Comparison of ENCODE assay signal across 1 cellular context in genomic region chr19:29677001-29677781, GRCh38.
TF ChIP-seq lines count a peak whose summit lies in the region.

No MANE protein-coding gene starts in this region.

TF ChIP-seq in liver, 16 proteins besides CTCF, POLR2A, EP300 and RAD21 (continued from another document):
- TF ChIP-seq, protein P1, sequence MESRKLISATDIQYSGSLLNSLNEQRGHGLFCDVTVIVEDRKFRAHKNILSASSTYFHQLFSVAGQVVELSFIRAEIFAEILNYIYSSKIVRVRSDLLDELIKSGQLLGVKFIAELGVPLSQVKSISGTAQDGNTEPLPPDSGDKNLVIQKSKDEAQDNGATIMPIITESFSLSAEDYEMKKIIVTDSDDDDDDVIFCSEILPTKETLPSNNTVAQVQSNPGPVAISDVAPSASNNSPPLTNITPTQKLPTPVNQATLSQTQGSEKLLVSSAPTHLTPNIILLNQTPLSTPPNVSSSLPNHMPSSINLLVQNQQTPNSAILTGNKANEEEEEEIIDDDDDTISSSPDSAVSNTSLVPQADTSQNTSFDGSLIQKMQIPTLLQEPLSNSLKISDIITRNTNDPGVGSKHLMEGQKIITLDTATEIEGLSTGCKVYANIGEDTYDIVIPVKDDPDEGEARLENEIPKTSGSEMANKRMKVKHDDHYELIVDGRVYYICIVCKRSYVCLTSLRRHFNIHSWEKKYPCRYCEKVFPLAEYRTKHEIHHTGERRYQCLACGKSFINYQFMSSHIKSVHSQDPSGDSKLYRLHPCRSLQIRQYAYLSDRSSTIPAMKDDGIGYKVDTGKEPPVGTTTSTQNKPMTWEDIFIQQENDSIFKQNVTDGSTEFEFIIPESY (IDR thresholded peaks at IDR 0.05): no peak
